In the genomic region with DNA sequence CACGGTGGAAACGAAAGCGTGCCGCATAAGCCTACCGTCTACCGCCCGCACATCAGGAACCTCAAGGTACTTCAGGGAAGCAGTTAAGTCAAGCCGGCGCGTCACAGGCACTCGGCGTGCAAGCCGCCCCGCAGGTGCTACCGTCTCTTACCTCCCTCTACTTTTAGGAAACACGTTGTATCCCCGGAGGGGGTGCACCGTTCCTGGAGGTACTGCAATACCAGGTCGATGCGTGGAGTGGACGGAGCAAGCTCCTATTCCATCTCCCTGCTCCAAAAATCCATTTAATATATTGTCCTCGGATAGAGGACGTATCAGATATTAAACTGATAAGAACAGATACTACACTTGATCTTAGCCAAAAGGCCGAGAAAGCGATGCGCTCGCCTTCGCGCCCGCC, we compare ENCODE assay signal across 14 cellular contexts. TPM values are rescaled to one million over a fixed set of nuclear protein-coding genes. Genes with fewer than 3 reads are reported as not detected.
"Had no signal": no experiment of that assay in that cellular context is flagged by ENCODE, and none has a peak within 500 bp of the region (broad histone marks: within the 10 kb centered on the region; RNA-seq: fewer than 3 reads in every experiment).

No MANE protein-coding gene starts in this region.

RNA-seq across cellular contexts. Expression of a gene that starts 39.1 kb away (rescaled TPM):
- total RNA-seq: dermis microvascular lymphatic vessel endothelial cell, esophagus muscularis mucosa, gastroesophageal sphincter, myocyte, osteoblast, sigmoid colon, smooth muscle cell, thyroid gland had no signal
- polyA plus RNA-seq: adipose tissue, aorta, sigmoid colon had no signal

RNA-seq across cellular contexts. Expression of a gene that starts 44.5 kb away (rescaled TPM):
- total RNA-seq: aorta; dermis microvascular lymphatic vessel endothelial cell; esophagus muscularis mucosa; gastroesophageal sphincter; left ventricle myocardium superior; osteoblast; posterior vena cava; sigmoid colon; smooth muscle cell; T-helper 2 cell treated with Interferon-gamma antibody and Interleukin-4, amounts not matched to agents 100 ng/mL and 5 ng/mL, for 36 hours; thyroid gland; upper lobe of right lung had no signal
- polyA plus RNA-seq: aorta had no signal
